Comparison of ENCODE assay signal across 9 cellular contexts in the genomic region with DNA sequence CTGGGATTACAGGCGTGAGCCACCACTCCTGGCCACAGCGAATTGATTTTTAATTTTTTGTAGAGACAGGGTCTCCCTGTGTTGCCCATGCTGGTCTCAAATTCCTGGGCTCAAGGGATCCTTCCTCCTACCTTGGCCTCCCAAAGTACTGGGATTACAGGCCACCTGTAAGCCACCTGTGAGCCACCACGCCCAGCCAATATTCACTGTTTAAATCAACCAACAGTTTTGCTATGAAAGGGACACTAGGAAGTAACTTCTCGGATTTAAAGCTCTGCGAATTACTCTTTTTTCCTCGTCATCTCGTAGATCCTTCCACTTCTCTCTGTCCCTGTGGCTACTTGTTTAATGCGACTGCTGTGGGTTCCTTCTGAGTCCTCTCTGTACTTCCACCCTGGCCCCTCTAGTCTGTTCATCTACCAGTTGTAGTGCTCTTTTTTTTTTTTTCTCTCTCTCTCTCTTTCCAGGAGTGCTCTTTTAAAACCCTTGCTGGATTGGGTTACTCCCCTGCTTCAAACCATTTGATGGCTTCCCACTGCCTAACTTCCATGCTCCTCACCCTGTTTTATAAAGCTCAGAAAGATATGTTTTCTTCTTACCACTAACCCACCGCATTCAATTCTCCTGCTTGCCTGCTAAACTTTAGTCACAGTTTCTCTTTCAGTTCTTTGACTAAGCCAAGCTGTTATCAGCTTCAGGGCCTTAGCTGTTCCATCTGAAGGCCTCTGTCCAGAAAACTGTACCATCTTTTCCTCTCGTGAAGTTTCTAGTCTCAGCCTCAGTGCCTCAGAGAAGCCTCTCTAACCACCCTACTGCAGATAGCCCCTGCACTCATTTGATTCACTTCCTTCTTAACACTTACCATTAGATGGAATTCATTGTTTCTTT. TPM values are rescaled to one million over a fixed set of nuclear protein-coding genes. Genes with fewer than 3 reads are reported as not detected.
DNase-seq lines count a peak whose midpoint lies in the region; ATAC-seq and TF ChIP-seq lines count a peak whose summit lies in the region.
"Had no signal": no experiment of that assay in that cellular context is flagged by ENCODE, and none has a peak within 500 bp of the region (broad histone marks: within the 10 kb centered on the region; RNA-seq: fewer than 3 reads in every experiment).

No MANE protein-coding gene starts in this region.

- H3K27me3 ChIP-seq in esophagus squamous epithelium, result no peaks in the 10 kb centered on the region
- H3K27me3 ChIP-seq: MG63 had no signal

- peak overlapping the region; percentile 36 to 84 (median 38) for H3K4me3 Mint-ChIP-seq in IgD-negative memory B cell

- peak; percentile 81 for ATAC-seq in GM21381 (IDR thresholded peaks at IDR 0.05; ENCODE audit: unreplicated experiment)

- H3K36me3 Mint-ChIP-seq in IgD-negative memory B cell, result peaks cover 3% of the 10 kb centered on the region

- no peaks in the 10 kb centered on the region for H3K4me1 ChIP-seq in esophagus squamous epithelium

- WGBS in esophagus squamous epithelium, 2 donors, result 77 to 78% methylated on average over 10 of the region's 10 CpGs

- H3K27ac ChIP-seq in esophagus squamous epithelium, result no peak overlapping the region

- TF ChIP-seq CTCF in esophagus squamous epithelium (IDR thresholded peaks at IDR 0.05), result no peak

- no peak for TF ChIP-seq POLR2A in esophagus squamous epithelium (IDR thresholded peaks at IDR 0.05)

- H3K27me3 Mint-ChIP-seq in IgD-negative memory B cell, result no peaks in the 10 kb centered on the region

- H3K4me3 ChIP-seq in GM08714 (ENCODE audit: low read length) (peak overlapping the region; percentile 59; the same call in 1 of the 2 replicates), esophagus squamous epithelium (no peak overlapping the region)
- H3K4me3 ChIP-seq: MG63 had no signal

- H3K27ac Mint-ChIP-seq in IgD-negative memory B cell, result peak overlapping the region; percentile 4 to 92 (median 21)

- H3K4me1 Mint-ChIP-seq in IgD-negative memory B cell, result peaks cover 12 to 23% (median 17%) of the 10 kb centered on the region in 3 donors

- no peaks in the 10 kb centered on the region for H3K9me3 Mint-ChIP-seq in IgD-negative memory B cell

- peaks cover 0 to 27% (median 0%) of the 10 kb centered on the region in 3 donors for H3K36me3 ChIP-seq in esophagus squamous epithelium
- H3K36me3 ChIP-seq: MG63 had no signal

- DNase-seq in hepatic stellate cell (ENCODE audit: low spot score), result peak; percentile 21
- no peak for DNase-seq in NCI-H526 treated with DMSO at 0.1 percent for 48 hours (lab: John Stamatoyannopoulos, UW)
- DNase-seq in esophagus squamous epithelium (lab: John Stamatoyannopoulos, UW), result no peak
- no peak for DNase-seq in NCI-H1930 (lab: John Stamatoyannopoulos, UW)
- DNase-seq in HT-29 (ENCODE audit: low spot score), result no peak
- DNase-seq: MG63 had no signal

- intact Hi-C loops in esophagus squamous epithelium (cut with DNase I), result no loop called here

- H3K9me3 ChIP-seq in esophagus squamous epithelium, result no peaks in the 10 kb centered on the region
- H3K9me3 ChIP-seq: MG63 had no signal

RNA-seq across cellular contexts. Expression of gene RTF1, which starts 12.4 kb away (rescaled TPM):
- polyA plus RNA-seq in IgD-negative memory B cell, result 39.2 TPM
- 10 to 100 TPM; 23.3 to 41.6 (median 33.6) TPM for total RNA-seq in esophagus squamous epithelium
- 13.4 and 21.0 TPM in 2 replicates for total RNA-seq in HT-29 (2014; rRNA removed; shearing (Covaris generic))

RNA-seq across cellular contexts. Expression of gene NDUFAF1, which starts 27.0 kb away (rescaled TPM):
- 25.5 TPM for polyA plus RNA-seq in IgD-negative memory B cell
- 10 to 100 TPM in 3 of 4 donors, 1 to 10 TPM in 1; 9.4 to 26.9 (median 15.0) TPM for total RNA-seq in esophagus squamous epithelium
- total RNA-seq in HT-29 (2014; rRNA removed; shearing (Covaris generic)), result 11.2 and 11.4 TPM in 2 replicates
